ENCODE assay signal across 8 cellular contexts in the genomic region with DNA sequence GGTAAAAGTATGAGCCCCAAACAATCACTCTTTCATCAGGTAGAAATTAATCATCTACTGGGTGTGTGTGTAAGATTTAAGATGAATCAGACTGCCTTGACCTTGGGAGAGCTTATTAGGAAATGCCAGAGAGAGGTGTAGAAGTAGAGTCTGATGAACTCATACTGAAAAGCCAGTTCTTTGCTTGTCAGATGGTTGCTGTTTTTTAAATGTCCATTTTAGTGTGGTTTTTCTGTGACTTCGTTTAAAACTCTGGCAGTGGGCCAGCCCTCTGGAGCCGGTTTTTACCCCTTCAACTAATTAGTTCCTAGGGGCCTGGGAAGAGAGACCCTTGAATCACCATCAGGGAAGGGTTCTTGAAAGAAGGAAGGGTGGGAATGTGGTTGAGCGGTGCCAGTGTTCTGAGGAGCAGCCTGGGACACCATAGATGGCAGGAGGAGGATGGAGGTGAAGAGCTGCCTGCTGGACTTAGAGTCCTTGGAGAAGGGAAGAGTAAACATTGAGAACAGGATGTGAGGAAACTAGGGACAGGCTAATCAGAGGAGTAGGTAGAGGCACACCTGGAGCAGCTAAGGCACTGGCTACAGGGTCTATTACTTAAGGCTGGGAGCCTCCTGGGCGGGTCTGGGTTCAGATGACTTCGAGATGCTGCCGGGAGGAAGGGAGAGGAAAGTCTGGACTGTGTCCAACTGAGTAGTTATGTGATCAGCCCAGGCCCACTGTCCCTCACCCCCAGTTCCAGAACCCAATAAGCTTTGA.
DNase-seq lines count a peak whose midpoint lies in the region; ATAC-seq, FAIRE-seq and TF ChIP-seq lines count a peak whose summit lies in the region.

No MANE protein-coding gene starts in this region.

- H4K20me1 ChIP-seq in SU-DHL-6 (ENCODE audit: low read depth, low read length) = 0 out of 2 replicates have a peak, but pooled peaks cover 5% of the 10 kb centered on the region

- peaks cover 9% of the 10 kb centered on the region; the same call in 1 of the 2 replicates for H3F3A ChIP-seq in SU-DHL-6 (ENCODE audit: insufficient read depth)

- ATAC-seq in pancreas (peak; percentile 8 to 30 (median 17)), HG02884 (IDR thresholded peaks at IDR 0.05; ENCODE audit: unreplicated experiment) (no peak)

- H3K9me3 ChIP-seq in SU-DHL-6 (ENCODE audit: insufficient read depth, low read length) (no peaks in the 10 kb centered on the region), pancreas (no peaks in the 10 kb centered on the region)

- H2AFZ ChIP-seq in SU-DHL-6 (ENCODE audit: low read depth, low read length, severe bottlenecking) = no peak overlapping the region

- DNase-seq in AG10803 (ENCODE audit: low read depth) = peak; percentile 75
- peak; percentile 84 for DNase-seq in HCEC 1CT
- DNase-seq in epithelial cell of proximal tubule (ENCODE audit: low read depth) = peak; percentile 76
- peak in 1 of 6 donors; percentile 48 for DNase-seq in pancreas
- DNase-seq in HTR-8/SVneo (ENCODE audit: insufficient read length, low spot score) = no peak
- no peak for DNase-seq in cortex of kidney (lab: John Stamatoyannopoulos, UW)

- peak overlapping the region; percentile 94 for H3K4me2 ChIP-seq in SU-DHL-6 (ENCODE audit: low read depth, low read length, poor library complexity, severe bottlenecking)

- H3K79me2 ChIP-seq in SU-DHL-6 (ENCODE audit: insufficient read depth, low read length) = peaks cover 40% of the 10 kb centered on the region

- no peaks in the 10 kb centered on the region for H3K9me2 ChIP-seq in SU-DHL-6 (replicated peaks; ENCODE audit: insufficient read depth, low read length)

- whole genome bisulfite sequencing in pancreas, 2 donors = 50 to 51% methylated on average over 5 to 6 of the region's 6 CpGs

- H3K27ac ChIP-seq in SU-DHL-6 (ENCODE audit: low read depth, low read length) = no peak overlapping the region
- peak overlapping the region; percentile 81 to 95 (median 85) for H3K27ac ChIP-seq in pancreas

- H3K4me3 ChIP-seq in AG10803 (ENCODE audit: low read length) (peak overlapping the region; percentile 85), SU-DHL-6 (ENCODE audit: insufficient read depth, low read length, poor library complexity, severe bottlenecking) (peak overlapping the region; percentile 82), epithelial cell of proximal tubule (ENCODE audit: low read depth, low read length) (peak overlapping the region; percentile 93), pancreas (peak overlapping the region; percentile 53 to 94 (median 64))

- H3K27me3 ChIP-seq in SU-DHL-6 (ENCODE audit: low read length) = no peaks in the 10 kb centered on the region
- no peaks in the 10 kb centered on the region for H3K27me3 ChIP-seq in pancreas

- peaks cover 10 to 43% (median 22%) of the 10 kb centered on the region in 3 donors for H3K4me1 ChIP-seq in pancreas

- H3K9ac ChIP-seq in SU-DHL-6 (ENCODE audit: low read length) = peak overlapping the region; percentile 81

- intact Hi-C loops in pancreas (cut with DNase I) = loop anchor here in 1 of 3 donors (5.0 kb wide), 1 partner anchor 1464 kb away; no protein-coding TSS in a partner anchor

- no peaks in the 10 kb centered on the region for H3K36me3 ChIP-seq in SU-DHL-6 (ENCODE audit: low read length)
- H3K36me3 ChIP-seq in pancreas = no peaks in the 10 kb centered on the region

- no peak for FAIRE-seq in pancreas (lab: Jason Lieb, UNC)
- FAIRE-seq in HTR-8/SVneo (lab: Jason Lieb, UNC) = no peak

- TF ChIP-seq CTCF in AG10803 (conservative IDR thresholded peaks at IDR 0.05; ENCODE audit: low read length) (no peak), SU-DHL-6 (IDR thresholded peaks at IDR 0.05; ENCODE audit: insufficient read depth, low read length, poor library complexity, severe bottlenecking) (no peak), epithelial cell of proximal tubule (conservative IDR thresholded peaks at IDR 0.05; ENCODE audit: low read depth, low read length) (no peak), pancreas (IDR thresholded peaks at IDR 0.05) (no peak)

Comparison
In these comparisons a context has a peak if more than half of its experiments do, and no peak if none do; other contexts are left out.
1. DNase-seq: peak in AG10803 (single experiment), HCEC 1CT (single experiment) and epithelial cell of proximal tubule (single experiment); none in HTR-8/SVneo (single experiment) and cortex of kidney (single experiment).
2. Peak in every context shown above with its lines, with median percentiles within 50 percentile points of each other: H3K4me3 ChIP-seq.